In the genomic region with DNA sequence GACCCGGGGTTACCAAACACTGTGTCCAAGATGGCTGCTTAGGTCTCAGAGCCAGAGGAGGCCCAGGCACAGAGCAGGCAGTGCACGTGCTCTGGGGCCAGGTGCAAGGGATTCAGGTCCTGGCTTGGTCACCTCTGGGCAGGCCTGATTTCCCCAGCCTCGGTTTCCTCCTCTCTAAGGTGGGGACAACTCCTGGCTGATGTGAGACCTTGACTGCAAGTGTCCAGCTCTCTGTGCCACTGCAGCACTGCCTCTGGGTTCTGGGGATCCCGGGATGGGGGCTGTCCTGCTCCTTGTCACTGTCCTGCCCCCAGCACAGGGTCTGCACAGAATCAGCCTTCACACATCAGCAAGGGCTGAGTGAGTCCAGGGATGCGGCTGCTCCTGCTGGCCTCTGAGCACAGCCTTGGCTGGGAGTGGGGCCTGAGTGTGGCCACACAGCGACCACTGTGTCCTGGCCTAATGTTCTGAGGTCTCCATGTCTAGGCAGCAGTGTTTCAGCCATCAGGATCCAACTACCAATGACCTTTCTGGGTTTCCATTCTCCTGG, we compare ENCODE assay signal across 1 cellular context.
TF ChIP-seq lines count a peak whose summit lies in the region.

No MANE protein-coding gene starts in this region.

TF ChIP-seq in HepG2, 621 proteins besides CTCF, POLR2A, EP300 and RAD21 (continued from another document):
- TF ChIP-seq PAXIP1 (CRISPR knock-in tag; conservative IDR thresholded peaks at IDR 0.05): no peak
- peak; percentile 36; the same call in 1 of the 2 replicates for TF ChIP-seq ZNF687 (CRISPR knock-in tag; IDR thresholded peaks at IDR 0.05)
- 0 out of 2 replicates have a peak, but pooled peaks have one; percentile 22 for TF ChIP-seq ZBTB39 (CRISPR knock-in tag; IDR thresholded peaks at IDR 0.05)
- TF ChIP-seq ZFYVE20 (CRISPR knock-in tag; IDR thresholded peaks at IDR 0.05; ENCODE audit: borderline replicate concordance, low read depth): no peak
- TF ChIP-seq ZSCAN20 (CRISPR knock-in tag; IDR thresholded peaks at IDR 0.05; ENCODE audit: borderline replicate concordance): no peak
- TF ChIP-seq ZNF543 (CRISPR knock-in tag; IDR thresholded peaks at IDR 0.05): no peak
- no peak for TF ChIP-seq LCORL (IDR thresholded peaks at IDR 0.05)
- TF ChIP-seq LCORL (CRISPR knock-in tag; IDR thresholded peaks at IDR 0.05): 0 out of 2 replicates have a peak, but pooled peaks have one; percentile 25
- TF ChIP-seq, protein P1, sequence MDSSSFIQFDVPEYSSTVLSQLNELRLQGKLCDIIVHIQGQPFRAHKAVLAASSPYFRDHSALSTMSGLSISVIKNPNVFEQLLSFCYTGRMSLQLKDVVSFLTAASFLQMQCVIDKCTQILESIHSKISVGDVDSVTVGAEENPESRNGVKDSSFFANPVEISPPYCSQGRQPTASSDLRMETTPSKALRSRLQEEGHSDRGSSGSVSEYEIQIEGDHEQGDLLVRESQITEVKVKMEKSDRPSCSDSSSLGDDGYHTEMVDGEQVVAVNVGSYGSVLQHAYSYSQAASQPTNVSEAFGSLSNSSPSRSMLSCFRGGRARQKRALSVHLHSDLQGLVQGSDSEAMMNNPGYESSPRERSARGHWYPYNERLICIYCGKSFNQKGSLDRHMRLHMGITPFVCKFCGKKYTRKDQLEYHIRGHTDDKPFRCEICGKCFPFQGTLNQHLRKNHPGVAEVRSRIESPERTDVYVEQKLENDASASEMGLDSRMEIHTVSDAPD (CRISPR knock-in tag; IDR thresholded peaks at IDR 0.05): no peak
- peak; percentile 25 for TF ChIP-seq YY1 (IDR thresholded peaks at IDR 0.05; ENCODE audit: insufficient read depth, insufficient replicate concordance, low read depth, low read length)
- TF ChIP-seq TGIF2 (CRISPR knock-in tag; IDR thresholded peaks at IDR 0.05): no peak
- no peak for TF ChIP-seq MATR3 (CRISPR knock-in tag; IDR thresholded peaks at IDR 0.05)
